Comparison of ENCODE assay signal across 8 cellular contexts in genomic region chr7:96414931-96415292, GRCh38.
DNase-seq lines count a peak whose midpoint lies in the region; ATAC-seq and TF ChIP-seq lines count a peak whose summit lies in the region.

No MANE protein-coding gene starts in this region.

- POLR2A ChIA-PET in IMR-90 (lab: Charles Lee; ENCODE audit: unreplicated experiment): no interaction called here

- H2AK5ac ChIP-seq in IMR-90 (ENCODE audit: low read depth, low read length): no peak overlapping the region

- no peak overlapping the region for H4K91ac ChIP-seq in IMR-90 (ENCODE audit: insufficient read depth, low read depth, low read length)

- no peaks in the 10 kb centered on the region for H3K9me1 ChIP-seq in IMR-90 (ENCODE audit: insufficient read depth, low read length)

- no peak overlapping the region for H3K4me3 ChIP-seq in CD4-positive, CD25-positive, alpha-beta regulatory T cell (ENCODE audit: low read depth, low read length)
- H3K4me3 ChIP-seq in IMR-90 (ENCODE audit: insufficient read depth, low read depth, low read length) (no peak overlapping the region), adipocyte (ENCODE audit: low read length) (no peak overlapping the region)

- H3K79me1 ChIP-seq in IMR-90 (ENCODE audit: low read depth in 1 of 2, low read length in 2 of 2): no peaks in the 10 kb centered on the region

- no peaks in the 10 kb centered on the region for H3K4me1 ChIP-seq in CD4-positive, CD25-positive, alpha-beta regulatory T cell (ENCODE audit: control insufficient read depth, insufficient read depth, low read length, poor library complexity, severe bottlenecking)
- H3K4me1 ChIP-seq in IMR-90 (ENCODE audit: control insufficient read depth, insufficient read depth, low read length) (no peaks in the 10 kb centered on the region), adipocyte (ENCODE audit: control insufficient read depth, insufficient read depth, low read length) (peaks cover 10% of the 10 kb centered on the region)

- H3K27me3 Mint-ChIP-seq in CD4-positive, CD25-positive, alpha-beta regulatory T cell: peaks cover 16% of the 10 kb centered on the region

- H3K4me1 Mint-ChIP-seq in CD4-positive, CD25-positive, alpha-beta regulatory T cell: no peaks in the 10 kb centered on the region

- no peaks in the 10 kb centered on the region for H3K9me3 ChIP-seq in CD4-positive, CD25-positive, alpha-beta regulatory T cell (ENCODE audit: control insufficient read depth in 2 of 2, low read length in 2 of 2)
- no peaks in the 10 kb centered on the region for H3K9me3 ChIP-seq in IMR-90 (ENCODE audit: control insufficient read depth, insufficient read depth, low read length)
- H3K9me3 ChIP-seq in adipocyte (ENCODE audit: control insufficient read depth, low read length): no peaks in the 10 kb centered on the region

- no peak overlapping the region for H3K18ac ChIP-seq in IMR-90 (ENCODE audit: low read depth, low read length)

- peak; percentile 61 for TF ChIP-seq CTCF in IMR-90 (conservative IDR thresholded peaks at IDR 0.05; ENCODE audit: low read depth, low read length)

- no peak overlapping the region for H3K4me3 Mint-ChIP-seq in CD4-positive, CD25-positive, alpha-beta regulatory T cell

- no peaks in the 10 kb centered on the region for H3K27me3 ChIP-seq in CD4-positive, CD25-positive, alpha-beta regulatory T cell (ENCODE audit: control insufficient read depth, insufficient read depth, low read length)
- H3K27me3 ChIP-seq in IMR-90 (ENCODE audit: control insufficient read depth, insufficient read depth, low read length) (no peaks in the 10 kb centered on the region), adipocyte (replicated peaks; ENCODE audit: control insufficient read depth, insufficient read depth, low read length) (no peaks in the 10 kb centered on the region)

- no peaks in the 10 kb centered on the region for H4K20me1 ChIP-seq in IMR-90 (ENCODE audit: insufficient read depth, low read length)

- no peak overlapping the region for H2AK9ac ChIP-seq in IMR-90 (replicated peaks; ENCODE audit: low read depth, low read length, poor library complexity)

- H2AFZ ChIP-seq in IMR-90 (replicated peaks; ENCODE audit: low read length, poor library complexity): no peak overlapping the region

- H3K27ac Mint-ChIP-seq in CD4-positive, CD25-positive, alpha-beta regulatory T cell: no peak overlapping the region

- peak in 1 of 2 donors; percentile 42 for ATAC-seq in CD4-positive, CD25-positive, alpha-beta regulatory T cell (ENCODE audit: low read depth in 2 of 2)
- ATAC-seq in GM18909 (IDR thresholded peaks at IDR 0.05; ENCODE audit: poor library complexity, unreplicated experiment) (peak; percentile 77), IMR-90 (ENCODE audit: low read depth) (peak; percentile 73)

- no peak overlapping the region for H3K4ac ChIP-seq in IMR-90 (ENCODE audit: low read depth, low read length)

- no peaks in the 10 kb centered on the region for H3K36me3 Mint-ChIP-seq in CD4-positive, CD25-positive, alpha-beta regulatory T cell

- H2BK20ac ChIP-seq in IMR-90 (ENCODE audit: low read depth, low read length): no peak overlapping the region

- H3K14ac ChIP-seq in IMR-90 (replicated peaks; ENCODE audit: low read depth, low read length): no peak overlapping the region

- no peak overlapping the region for H3K9ac ChIP-seq in IMR-90 (ENCODE audit: low read depth, low read length)
- H3K9ac ChIP-seq in adipocyte (ENCODE audit: low read length): no peak overlapping the region

- peak; percentile 60 for TF ChIP-seq RAD21 in IMR-90 (IDR thresholded peaks at IDR 0.05; ENCODE audit: low read length)

- no peak overlapping the region for H3K4me2 ChIP-seq in IMR-90 (ENCODE audit: low read depth, low read length)

- peak in 2 of 3 donors; percentile 30 to 55 for DNase-seq in CD4-positive, CD25-positive, alpha-beta regulatory T cell
- DNase-seq in IMR-90 (peak; percentile 30), NOMO-1 treated with DMSO at 0.1 percent for 48 hours (lab: John Stamatoyannopoulos, UW; ENCODE audit: unreplicated experiment) (peak; percentile 94), adipocyte (ENCODE audit: low read depth) (peak; percentile 60), iPS DF 4.7 (ENCODE audit: extremely low read depth, low spot score) (peak; percentile 44)
- DNase-seq in stimulated activated CD4-positive, alpha-beta T cell treated with anti-CD3 and anti-CD28 coated beads, Interleukin-2, amount 100 ng/mL, for 4 hours (ENCODE audit: low read depth): peak; percentile 6
- DNase-seq in activated CD4-positive, CD25-positive, alpha-beta regulatory T cell (lab: John Stamatoyannopoulos, UW): no peak

- no peak overlapping the region for H3K23ac ChIP-seq in IMR-90 (ENCODE audit: low read depth, low read length)

- dilution Hi-C loops in IMR-90 (cut with HindIII; ENCODE audit: low sequenced_read_pairs, unreplicated experiment): no loop called here

- H4K8ac ChIP-seq in IMR-90 (ENCODE audit: low read depth in 2 of 2, low read length in 2 of 2): no peak overlapping the region

- no peak overlapping the region for H2BK120ac ChIP-seq in IMR-90 (ENCODE audit: low read depth, low read length)

- no peak overlapping the region for H3K56ac ChIP-seq in IMR-90 (ENCODE audit: extremely low read depth, insufficient read depth, low read length)

- CTCF ChIA-PET in IMR-90 (lab: Yijun Ruan, JAX): interaction anchor here (0.6 to 1.0 kb wide), 3 partner anchors 72 to 925 kb away, joined by 3 to 5 read pairs (median 3); no protein-coding TSS in a partner anchor

- in situ Hi-C loops in IMR-90 (cut with MboI; ENCODE audit: low sequenced_read_pairs): no loop called here

- no TSS peak for BruUV-seq in IMR-90 (replicated peaks; lab: Mats Ljungman, UMichigan)

- WGBS in IMR-90 (ENCODE audit: extremely low coverage in 2 of 2, insufficient read length in 1 of 2), 2 experiments: no CpG with 5 or more reads among the region's 3 CpGs

- H3K9me3 Mint-ChIP-seq in CD4-positive, CD25-positive, alpha-beta regulatory T cell: peaks cover 0 to 2% (median 0%) of the 10 kb centered on the region in 7 donors

- H4K5ac ChIP-seq in IMR-90 (ENCODE audit: low read depth, low read length): no peak overlapping the region

- no peak overlapping the region for H3K27ac ChIP-seq in CD4-positive, CD25-positive, alpha-beta regulatory T cell (ENCODE audit: insufficient read depth, low read length, poor library complexity, severe bottlenecking)
- no peak overlapping the region for H3K27ac ChIP-seq in IMR-90 (ENCODE audit: insufficient read depth, low read length)

- no peak for TF ChIP-seq POLR2A in IMR-90 (IDR thresholded peaks at IDR 0.05; ENCODE audit: low read depth, low read length)

- H2BK15ac ChIP-seq in IMR-90 (ENCODE audit: low read depth, low read length): no peak overlapping the region

- no peaks in the 10 kb centered on the region for H3K36me3 ChIP-seq in CD4-positive, CD25-positive, alpha-beta regulatory T cell (ENCODE audit: control insufficient read depth, insufficient read depth, low read length)
- H3K36me3 ChIP-seq in IMR-90 (ENCODE audit: control insufficient read depth, insufficient read depth, low read length): no peaks in the 10 kb centered on the region
- no peaks in the 10 kb centered on the region for H3K36me3 ChIP-seq in adipocyte (ENCODE audit: control insufficient read depth, insufficient read depth, low read length, severe bottlenecking)

- H2BK5ac ChIP-seq in IMR-90 (ENCODE audit: low read depth, low read length, poor library complexity, severe bottlenecking): no peak overlapping the region

- intact Hi-C loops in IMR-90 (cut with micrococcal nuclease): loop anchor here (1.0 to 10.0 kb wide), 3 partner anchors 230 to 612 kb away; no protein-coding TSS in a partner anchor

TF ChIP-seq in IMR-90, 13 proteins besides CTCF, POLR2A, EP300 and RAD21:
- TF ChIP-seq RFX5 (IDR thresholded peaks at IDR 0.05; ENCODE audit: low read depth, low read length): no peak
- TF ChIP-seq CHD1 (IDR thresholded peaks at IDR 0.05; ENCODE audit: low read depth, low read length): no peak
- TF ChIP-seq SMC3 (IDR thresholded peaks at IDR 0.05; ENCODE audit: low read depth, low read length): peak; percentile 55
- TF ChIP-seq CEBPB (IDR thresholded peaks at IDR 0.05; ENCODE audit: low read depth, low read length): no peak
- no peak for TF ChIP-seq FOS (IDR thresholded peaks at IDR 0.05; ENCODE audit: low read depth, low read length)
- TF ChIP-seq USF2 (IDR thresholded peaks at IDR 0.05; ENCODE audit: low read depth, low read length): no peak

Comparison
In these comparisons a context has a peak if more than half of its experiments do, and no peak if none do; other contexts are left out.
1. DNase-seq: peak in CD4-positive, CD25-positive, alpha-beta regulatory T cell (2 of 3), IMR-90 (single experiment), NOMO-1 treated with DMSO at 0.1 percent for 48 hours (single experiment), adipocyte (single experiment), iPS DF 4.7 (single experiment) and stimulated activated CD4-positive, alpha-beta T cell treated with anti-CD3 and anti-CD28 coated beads, Interleukin-2, amount 100 ng/mL, for 4 hours (single experiment); none in activated CD4-positive, CD25-positive, alpha-beta regulatory T cell (0 of 4).